Comparison of ENCODE assay signal across 31 cellular contexts in the genomic region with DNA sequence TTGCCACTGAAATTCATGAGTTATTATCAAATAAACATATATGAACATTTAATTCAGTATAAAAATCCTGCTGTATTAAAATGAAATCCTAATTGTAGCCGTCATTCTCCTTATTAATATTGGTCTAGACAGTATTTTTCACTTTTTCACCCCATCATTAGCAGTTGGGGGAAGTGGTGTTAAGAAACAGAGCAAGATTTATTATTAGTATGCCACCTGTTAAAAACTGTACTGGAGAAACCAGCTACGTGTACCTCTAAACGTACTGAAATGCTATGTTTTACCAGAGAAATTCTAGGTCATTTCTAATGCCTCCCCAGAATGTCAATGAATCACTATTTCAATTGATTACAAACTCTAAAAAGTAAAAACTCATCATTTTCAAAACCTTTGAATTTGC.
"Had no signal": no experiment of that assay in that cellular context is flagged by ENCODE, and none has a peak within 500 bp of the region (broad histone marks: within the 10 kb centered on the region; RNA-seq: fewer than 3 reads in every experiment).

No MANE protein-coding gene starts in this region.

- H3K27ac ChIP-seq: ascending aorta, breast epithelium, cardiac muscle cell, colonic mucosa, epithelial cell of prostate, esophagus squamous epithelium, gastroesophageal sphincter, heart right ventricle had no signal

- H3K27me3 Mint-ChIP-seq: activated CD4-positive, alpha-beta memory T cell treated with anti-CD3 and anti-CD28 coated beads for 36 hours; activated CD4-positive, alpha-beta T cell treated with anti-CD3 and anti-CD28 coated beads for 36 hours; activated CD8-positive, alpha-beta memory T cell treated with anti-CD3 and anti-CD28 coated beads, Interleukin-2, amount 10 ng/mL, durations not matched to agents 7 days and 5 days; activated naive CD8-positive, alpha-beta T cell treated with anti-CD3 and anti-CD28 coated beads, Interleukin-2, amount 10 ng/mL, durations not matched to agents 7 days and 5 days had no signal

- H3K4me3 ChIP-seq: ascending aorta, breast epithelium, cardiac muscle cell, colonic mucosa, esophagus squamous epithelium, gastroesophageal sphincter, heart right ventricle had no signal

- H3K36me3 ChIP-seq: ascending aorta, breast epithelium, cardiac muscle cell, colonic mucosa, esophagus squamous epithelium, gastroesophageal sphincter, heart right ventricle had no signal

- H3K27ac Mint-ChIP-seq: activated CD4-positive, alpha-beta memory T cell treated with anti-CD3 and anti-CD28 coated beads for 36 hours; activated CD4-positive, alpha-beta T cell treated with anti-CD3 and anti-CD28 coated beads for 36 hours; activated CD4-positive, alpha-beta T cell treated with anti-CD3 and anti-CD28 coated beads, Interleukin-2, amount 10 ng/mL, durations not matched to agents 24 days and 14 days; activated CD8-positive, alpha-beta memory T cell treated with anti-CD3 and anti-CD28 coated beads, Interleukin-2, amount 10 ng/mL, durations not matched to agents 7 days and 5 days; activated CD8-positive, alpha-beta T cell treated with anti-CD3 and anti-CD28 coated beads, Interleukin-2, amount 10 ng/mL, durations not matched to agents 7 days and 5 days; activated naive CD4-positive, alpha-beta T cell treated with anti-CD3 and anti-CD28 coated beads, Interleukin-2, amount 10 ng/mL, durations not matched to agents 7 days and 5 days; activated naive CD4-positive, alpha-beta T cell treated with anti-CD3 and anti-CD28 coated beads, Interleukin-2, amount 50 U/mL, for 72 hours; activated naive CD8-positive, alpha-beta T cell treated with anti-CD3 and anti-CD28 coated beads, Interleukin-2, amount 10 ng/mL, durations not matched to agents 7 days and 5 days; activated T-helper 1 cell treated with anti-CD3 and anti-CD28 coated beads, Interleukin-12 subunit alpha, Interleukin-12 subunit beta, Interleukin-2, Interleukin-4 antibody, amounts not matched to agents 30 ng/mL and 10 ng/mL and 1 ng/mL, durations not matched to agents 14 hours and 24 hours and 36 hours; activated T-helper 2 cell treated with anti-CD3 and anti-CD28 coated beads, Interferon-gamma antibody, Interleukin-2, Interleukin-4, amounts not matched to agents 10 μg/mL and 5 μg/mL and 100 μg/mL, durations not matched to agents 14 hours and 24 hours and 36 hours; brain had no signal

- H3K27me3 ChIP-seq: ascending aorta, breast epithelium, cardiac muscle cell, colonic mucosa, esophagus squamous epithelium, gastroesophageal sphincter, heart right ventricle had no signal

- DNase-seq: activated CD4-positive, alpha-beta memory T cell treated with anti-CD3 and anti-CD28 coated beads for 36 hours; activated CD4-positive, alpha-beta T cell treated with anti-CD3 and anti-CD28 coated beads for 36 hours; activated CD4-positive, alpha-beta T cell treated with anti-CD3 and anti-CD28 coated beads, Interleukin-2, amount 10 ng/mL, durations not matched to agents 24 days and 14 days; activated CD4-positive, CD25-positive, alpha-beta regulatory T cell; activated CD4-positive, CD25-positive, alpha-beta regulatory T cell treated with anti-CD3 and anti-CD28 coated beads, Interleukin-2, amount 50 U/mL, for 72 hours; activated CD8-positive, alpha-beta memory T cell treated with anti-CD3 and anti-CD28 coated beads, Interleukin-2, amount 10 ng/mL, durations not matched to agents 7 days and 5 days; activated CD8-positive, alpha-beta memory T cell treated with anti-CD3 and anti-CD28 coated beads, Interleukin-2, amount 50 U/mL, for 4 hours; activated CD8-positive, alpha-beta T cell treated with anti-CD3 and anti-CD28 coated beads, Interleukin-2, amount 10 ng/mL, durations not matched to agents 7 days and 5 days; activated effector memory CD4-positive, alpha-beta T cell treated with anti-CD3 and anti-CD28 coated beads, Interleukin-2, amount 50 U/mL, for 16 hours; activated naive CD4-positive, alpha-beta T cell; activated naive CD4-positive, alpha-beta T cell treated with anti-CD3 and anti-CD28 coated beads, Interleukin-2, amount 10 ng/mL, durations not matched to agents 7 days and 5 days; activated naive CD8-positive, alpha-beta T cell treated with anti-CD3 and anti-CD28 coated beads, Interleukin-2, amount 10 ng/mL, durations not matched to agents 7 days and 5 days; activated T-cell treated with anti-CD3 and anti-CD28 coated beads, Interleukin-2, amount 50 U/mL, for 1 hour; activated T-cell treated with anti-CD3 and anti-CD28 coated beads, Interleukin-2, amount 50 U/mL, for 48 hours; central memory CD4-positive, alpha-beta T cell; cerebellar nuclear complex; colonic mucosa; effector CD8-positive, alpha-beta T cell; esophagus squamous epithelium; foreskin melanocyte; heart right ventricle; T-helper 2 cell had no signal

- H3K9me3 Mint-ChIP-seq: activated CD4-positive, alpha-beta memory T cell treated with anti-CD3 and anti-CD28 coated beads for 36 hours; activated CD4-positive, alpha-beta T cell treated with anti-CD3 and anti-CD28 coated beads, Interleukin-2, amount 10 ng/mL, durations not matched to agents 24 days and 14 days; activated naive CD4-positive, alpha-beta T cell treated with anti-CD3 and anti-CD28 coated beads, Interleukin-2, amount 10 ng/mL, durations not matched to agents 7 days and 5 days; activated naive CD4-positive, alpha-beta T cell treated with anti-CD3 and anti-CD28 coated beads, Interleukin-2, amount 50 U/mL, for 72 hours; activated naive CD8-positive, alpha-beta T cell treated with anti-CD3 and anti-CD28 coated beads, Interleukin-2, amount 10 ng/mL, durations not matched to agents 7 days and 5 days; activated T-helper 1 cell treated with anti-CD3 and anti-CD28 coated beads, Interleukin-12 subunit alpha, Interleukin-12 subunit beta, Interleukin-2, Interleukin-4 antibody, amounts not matched to agents 30 ng/mL and 10 ng/mL and 1 ng/mL, durations not matched to agents 14 hours and 24 hours and 36 hours; activated T-helper 2 cell treated with anti-CD3 and anti-CD28 coated beads, Interferon-gamma antibody, Interleukin-2, Interleukin-4, amounts not matched to agents 10 μg/mL and 5 μg/mL and 100 μg/mL, durations not matched to agents 14 hours and 24 hours and 36 hours; brain had no signal

- H3K4me3 Mint-ChIP-seq: activated CD4-positive, alpha-beta memory T cell treated with anti-CD3 and anti-CD28 coated beads for 36 hours; activated CD4-positive, alpha-beta T cell treated with anti-CD3 and anti-CD28 coated beads for 36 hours; activated CD4-positive, alpha-beta T cell treated with anti-CD3 and anti-CD28 coated beads, Interleukin-2, amount 10 ng/mL, durations not matched to agents 24 days and 14 days; activated CD8-positive, alpha-beta memory T cell treated with anti-CD3 and anti-CD28 coated beads, Interleukin-2, amount 10 ng/mL, durations not matched to agents 7 days and 5 days; activated CD8-positive, alpha-beta T cell treated with anti-CD3 and anti-CD28 coated beads, Interleukin-2, amount 10 ng/mL, durations not matched to agents 7 days and 5 days; activated naive CD4-positive, alpha-beta T cell treated with anti-CD3 and anti-CD28 coated beads, Interleukin-2, amount 10 ng/mL, durations not matched to agents 7 days and 5 days; activated naive CD8-positive, alpha-beta T cell treated with anti-CD3 and anti-CD28 coated beads, Interleukin-2, amount 10 ng/mL, durations not matched to agents 7 days and 5 days; activated T-helper 1 cell treated with anti-CD3 and anti-CD28 coated beads, Interleukin-12 subunit alpha, Interleukin-12 subunit beta, Interleukin-2, Interleukin-4 antibody, amounts not matched to agents 30 ng/mL and 10 ng/mL and 1 ng/mL, durations not matched to agents 14 hours and 24 hours and 36 hours; brain had no signal

- ATAC-seq: activated CD4-positive, alpha-beta T cell treated with anti-CD3 and anti-CD28 coated beads for 36 hours; activated CD8-positive, alpha-beta memory T cell treated with anti-CD3 and anti-CD28 coated beads, Interleukin-2, amount 10 ng/mL, durations not matched to agents 7 days and 5 days; activated CD8-positive, alpha-beta T cell treated with anti-CD3 and anti-CD28 coated beads, Interleukin-2, amount 10 ng/mL, durations not matched to agents 7 days and 5 days; activated naive CD4-positive, alpha-beta T cell treated with anti-CD3 and anti-CD28 coated beads, Interleukin-2, amount 50 U/mL, for 72 hours; gastroesophageal sphincter; heart right ventricle had no signal

- H3K36me3 Mint-ChIP-seq: activated CD4-positive, alpha-beta memory T cell treated with anti-CD3 and anti-CD28 coated beads for 36 hours; activated CD8-positive, alpha-beta memory T cell treated with anti-CD3 and anti-CD28 coated beads, Interleukin-2, amount 10 ng/mL, durations not matched to agents 7 days and 5 days; activated naive CD4-positive, alpha-beta T cell treated with anti-CD3 and anti-CD28 coated beads, Interleukin-2, amount 10 ng/mL, durations not matched to agents 7 days and 5 days; activated naive CD4-positive, alpha-beta T cell treated with anti-CD3 and anti-CD28 coated beads, Interleukin-2, amount 50 U/mL, for 72 hours; activated naive CD8-positive, alpha-beta T cell treated with anti-CD3 and anti-CD28 coated beads, Interleukin-2, amount 10 ng/mL, durations not matched to agents 7 days and 5 days; brain had no signal

- H3K4me1 ChIP-seq: ascending aorta, breast epithelium, colonic mucosa had no signal

- H3K9me3 ChIP-seq: ascending aorta, breast epithelium, colonic mucosa, esophagus squamous epithelium, gastroesophageal sphincter, heart right ventricle had no signal

- H3K4me1 Mint-ChIP-seq: activated naive CD4-positive, alpha-beta T cell treated with anti-CD3 and anti-CD28 coated beads, Interleukin-2, amount 10 ng/mL, durations not matched to agents 7 days and 5 days had no signal
